In the genomic region with DNA sequence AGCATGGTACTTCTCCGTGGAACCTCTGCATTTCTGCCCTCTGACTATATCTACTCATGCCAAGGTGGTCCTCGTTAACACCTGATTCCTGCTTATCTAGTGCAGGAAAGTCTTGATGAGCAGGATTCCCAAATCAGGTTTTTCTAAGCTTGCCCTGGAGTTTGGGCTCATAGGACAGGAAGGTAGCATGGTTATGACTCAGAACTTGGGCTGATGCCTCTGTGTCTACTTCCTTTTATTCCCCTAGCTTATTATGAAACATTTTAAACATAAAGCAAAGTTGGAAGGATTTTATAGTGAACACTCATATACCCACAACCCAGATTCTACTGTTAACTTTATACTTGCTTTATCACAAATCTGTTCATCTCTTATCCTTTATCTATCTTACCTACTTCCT, we compare ENCODE assay signal across 13 cellular contexts. TPM values are rescaled to one million over a fixed set of nuclear protein-coding genes. Genes with fewer than 3 reads are reported as not detected.
A peak's percentile ranks its signal among the peaks of the same experiment; 100 is the strongest.
DNase-seq lines count a peak whose midpoint lies in the region; ATAC-seq and TF ChIP-seq lines count a peak whose summit lies in the region.
"Had no signal": no experiment of that assay in that cellular context is flagged by ENCODE, and none has a peak within 500 bp of the region (broad histone marks: within the 10 kb centered on the region; RNA-seq: fewer than 3 reads in every experiment).

No MANE protein-coding gene starts in this region.

- H3K36me3 ChIP-seq in RWPE2 (ENCODE audit: low read depth) = peaks cover 37% of the 10 kb centered on the region
- H3K36me3 ChIP-seq: uterus had no signal

- TF ChIP-seq CTCF in RWPE2 (IDR thresholded peaks at IDR 0.05; ENCODE audit: poor library complexity, severe bottlenecking) (no peak), fibroblast of mammary gland (conservative IDR thresholded peaks at IDR 0.05; ENCODE audit: control insufficient read depth, insufficient read depth, low read depth, low read length) (no peak)

- no peaks in the 10 kb centered on the region for H3K27me3 ChIP-seq in RWPE2 (ENCODE audit: insufficient read depth, poor library complexity, severe bottlenecking)
- H3K27me3 ChIP-seq: right lobe of liver, uterus had no signal

- no peaks in the 10 kb centered on the region for H3K9me3 ChIP-seq in RWPE2 (ENCODE audit: severe bottlenecking)
- H3K9me3 ChIP-seq: right lobe of liver, uterus had no signal

- peaks cover 61% of the 10 kb centered on the region for H3K36me3 Mint-ChIP-seq in activated T-cell treated with anti-CD3 and anti-CD28 coated beads, Interleukin-2, amount 50 U/mL, for 24 hours (ENCODE audit: low read depth)
- H3K36me3 Mint-ChIP-seq in activated CD8-positive, alpha-beta T cell treated with anti-CD3 and anti-CD28 coated beads, Interleukin-2, amount 10 ng/mL, durations not matched to agents 7 days and 5 days (ENCODE audit: low read depth) = peaks cover 30% of the 10 kb centered on the region

- no peaks in the 10 kb centered on the region for H3K9me3 Mint-ChIP-seq in activated T-cell treated with anti-CD3 and anti-CD28 coated beads, Interleukin-2, amount 50 U/mL, for 24 hours
- H3K9me3 Mint-ChIP-seq in activated CD8-positive, alpha-beta T cell treated with anti-CD3 and anti-CD28 coated beads, Interleukin-2, amount 10 ng/mL, durations not matched to agents 7 days and 5 days (ENCODE audit: insufficient read depth) = no peaks in the 10 kb centered on the region
- H3K9me3 Mint-ChIP-seq: activated T-helper 2 cell treated with anti-CD3 and anti-CD28 coated beads, Interferon-gamma antibody, Interleukin-2, Interleukin-4, amounts not matched to agents 10 μg/mL and 5 μg/mL and 100 μg/mL, durations not matched to agents 14 hours and 24 hours and 36 hours had no signal

- ATAC-seq in RWPE2 (ENCODE audit: low read depth) = peak; percentile 60
- no peak for ATAC-seq in activated CD8-positive, alpha-beta T cell treated with anti-CD3 and anti-CD28 coated beads, Interleukin-2, amount 10 ng/mL, durations not matched to agents 7 days and 5 days
- ATAC-seq: HCT116 had no signal

- H3K4me3 ChIP-seq in RWPE2 (ENCODE audit: severe bottlenecking) (no peak overlapping the region), fibroblast of mammary gland (ENCODE audit: control insufficient read depth, low read depth, low read length) (no peak overlapping the region)
- H3K4me3 ChIP-seq: right lobe of liver, uterus had no signal

- no peaks in the 10 kb centered on the region for H3K4me1 ChIP-seq in RWPE2 (ENCODE audit: insufficient read depth, poor library complexity, severe bottlenecking)
- H3K4me1 ChIP-seq: uterus had no signal

- H3K4me3 Mint-ChIP-seq in activated T-cell treated with anti-CD3 and anti-CD28 coated beads, Interleukin-2, amount 50 U/mL, for 24 hours = no peak overlapping the region
- no peak overlapping the region for H3K4me3 Mint-ChIP-seq in activated CD8-positive, alpha-beta T cell treated with anti-CD3 and anti-CD28 coated beads, Interleukin-2, amount 10 ng/mL, durations not matched to agents 7 days and 5 days

- peak overlapping the region; percentile 41 for H3K27ac Mint-ChIP-seq in activated T-cell treated with anti-CD3 and anti-CD28 coated beads, Interleukin-2, amount 50 U/mL, for 24 hours
- H3K27ac Mint-ChIP-seq in activated CD8-positive, alpha-beta T cell treated with anti-CD3 and anti-CD28 coated beads, Interleukin-2, amount 10 ng/mL, durations not matched to agents 7 days and 5 days = no peak overlapping the region
- H3K27ac Mint-ChIP-seq: activated T-helper 2 cell treated with anti-CD3 and anti-CD28 coated beads, Interferon-gamma antibody, Interleukin-2, Interleukin-4, amounts not matched to agents 10 μg/mL and 5 μg/mL and 100 μg/mL, durations not matched to agents 14 hours and 24 hours and 36 hours had no signal

- peak overlapping the region; percentile 31 for H3K27ac ChIP-seq in RWPE2 (ENCODE audit: poor library complexity, severe bottlenecking)
- H3K27ac ChIP-seq: uterus had no signal

- POLR2A ChIA-PET in activated CD8-positive, alpha-beta T cell treated with anti-CD3 and anti-CD28 coated beads, Interleukin-2, amount 10 ng/mL, durations not matched to agents 7 days and 5 days (lab: Charles Lee) = interaction anchor here (0.7 kb wide), 1 partner anchor 365 kb away, joined by 4 read pairs; no protein-coding TSS in a partner anchor

- CTCF ChIA-PET in activated CD8-positive, alpha-beta T cell treated with anti-CD3 and anti-CD28 coated beads, Interleukin-2, amount 10 ng/mL, durations not matched to agents 7 days and 5 days (lab: Charles Lee) = interaction anchor here (0.6 to 2.1 kb wide), 4 partner anchors 30 to 228 kb away, joined by 3 to 15 read pairs (median 5); no protein-coding TSS in a partner anchor

- no peak for DNase-seq in activated T-cell treated with anti-CD3 and anti-CD28 coated beads, Interleukin-2, amount 50 U/mL, for 24 hours
- DNase-seq in activated T-cell treated with anti-CD3 and anti-CD28 coated beads, Interleukin-2, amount 50 U/mL, for 1 hour = no peak
- DNase-seq in RWPE2 (ENCODE audit: low spot score) (no peak), fibroblast of mammary gland (ENCODE audit: low read depth) (peak; percentile 77), NCI-H2081 (lab: John Stamatoyannopoulos, UW) (no peak), hepatic stellate cell (ENCODE audit: low spot score) (no peak)
- no peak for DNase-seq in activated CD8-positive, alpha-beta T cell treated with anti-CD3 and anti-CD28 coated beads, Interleukin-2, amount 10 ng/mL, durations not matched to agents 7 days and 5 days
- no peak for DNase-seq in stimulated activated CD4-positive, alpha-beta T cell treated with anti-CD3 and anti-CD28 coated beads, Interleukin-4, amount 100 ng/mL, for 4 hours
- DNase-seq: cortex of kidney, right lobe of liver, uterus had no signal

- no peaks in the 10 kb centered on the region for H3K27me3 Mint-ChIP-seq in activated T-cell treated with anti-CD3 and anti-CD28 coated beads, Interleukin-2, amount 50 U/mL, for 24 hours
- H3K27me3 Mint-ChIP-seq in activated CD8-positive, alpha-beta T cell treated with anti-CD3 and anti-CD28 coated beads, Interleukin-2, amount 10 ng/mL, durations not matched to agents 7 days and 5 days (ENCODE audit: low read depth) = no peaks in the 10 kb centered on the region

- H3K4me1 Mint-ChIP-seq in activated T-cell treated with anti-CD3 and anti-CD28 coated beads, Interleukin-2, amount 50 U/mL, for 24 hours (ENCODE audit: low read depth) = peaks cover 40% of the 10 kb centered on the region
- peaks cover 42% of the 10 kb centered on the region for H3K4me1 Mint-ChIP-seq in activated CD8-positive, alpha-beta T cell treated with anti-CD3 and anti-CD28 coated beads, Interleukin-2, amount 10 ng/mL, durations not matched to agents 7 days and 5 days (ENCODE audit: low read depth)

RNA-seq across cellular contexts. Expression of a gene that starts 5.6 kb away (rescaled TPM):
- total RNA-seq in activated CD8-positive, alpha-beta T cell treated with anti-CD3 and anti-CD28 coated beads, Interleukin-2, amount 10 ng/mL, durations not matched to agents 7 days and 5 days = 10 to 100 TPM; 10.6 to 12.0 TPM

RNA-seq across cellular contexts. Expression of a gene that starts 6.9 kb away (rescaled TPM):
- total RNA-seq in activated CD8-positive, alpha-beta T cell treated with anti-CD3 and anti-CD28 coated beads, Interleukin-2, amount 10 ng/mL, durations not matched to agents 7 days and 5 days = 10 to 100 TPM; 72.7 to 75.8 TPM

RNA-seq across cellular contexts. Expression of a gene that starts 58.0 kb away (rescaled TPM):
- under 1 TPM in 1 of 2 experiments, not detected in 1; 0.32 TPM for total RNA-seq in activated CD8-positive, alpha-beta T cell treated with anti-CD3 and anti-CD28 coated beads, Interleukin-2, amount 10 ng/mL, durations not matched to agents 7 days and 5 days
- total RNA-seq: activated T-helper 2 cell treated with anti-CD3 and anti-CD28 coated beads, Interferon-gamma antibody, Interleukin-2, Interleukin-4, amounts not matched to agents 10 μg/mL and 5 μg/mL and 100 μg/mL, durations not matched to agents 14 hours and 24 hours and 36 hours; right lobe of liver had no signal
